19 cellular contexts compared by ENCODE assay signal in genomic region chr19:2251577-2252480, GRCh38. TPM values are rescaled to one million over a fixed set of nuclear protein-coding genes. Genes with fewer than 3 reads are reported as not detected.
DNase-seq lines count a peak whose midpoint lies in the region; ATAC-seq and TF ChIP-seq lines count a peak whose summit lies in the region.
"Had no signal": no experiment of that assay in that cellular context is flagged by ENCODE, and none has a peak within 500 bp of the region (broad histone marks: within the 10 kb centered on the region; RNA-seq: fewer than 3 reads in every experiment).

No MANE protein-coding gene starts in this region.

- H3K4me1 ChIP-seq in GM23338 (ENCODE audit: insufficient read depth) (peaks cover 5% of the 10 kb centered on the region; the same call in 1 of the 2 replicates), mammary epithelial cell (ENCODE audit: insufficient read depth, low read length) (peaks cover 3% of the 10 kb centered on the region), psoas muscle (peaks cover 38% of the 10 kb centered on the region)

- H3K36me3 ChIP-seq in GM23338 (ENCODE audit: insufficient read depth) (no peaks in the 10 kb centered on the region), mammary epithelial cell (ENCODE audit: insufficient read depth, low read length) (no peaks in the 10 kb centered on the region), psoas muscle (ENCODE audit: insufficient read depth in 1 of 2, low read depth in 1 of 2) (peaks cover 0 to 37% of the 10 kb centered on the region in 2 donors)

- H3K27me3 Mint-ChIP-seq in GM23338 (ENCODE audit: insufficient read depth, low read depth, poor library complexity) = peaks cover 35% of the 10 kb centered on the region

- H3K4me3 ChIP-seq in GM23338 (no peak overlapping the region), mammary epithelial cell (replicated peaks in 1 of 3; ENCODE audit: insufficient read depth in 1 of 3, low read depth in 2 of 3, low read length in 3 of 3) (no peak overlapping the region), psoas muscle (no peak overlapping the region)

- H3K4me2 ChIP-seq in GM23338 = peak overlapping the region; percentile 93; the same call in 1 of the 2 replicates
- peak overlapping the region; percentile 24 for H3K4me2 ChIP-seq in mammary epithelial cell (ENCODE audit: insufficient read depth, low read depth, low read length)

- peak; percentile 0; the same call in 2 of the 3 replicates for ATAC-seq in GM23338
- no peak for ATAC-seq in psoas muscle
- no peak for ATAC-seq in HG03378 (IDR thresholded peaks at IDR 0.05; ENCODE audit: unreplicated experiment)
- ATAC-seq: esophagus mucosa had no signal

- peaks cover 3% of the 10 kb centered on the region; the same call in 2 of the 3 replicates for H3K4me1 Mint-ChIP-seq in GM23338

- H3K9me3 ChIP-seq in mammary epithelial cell (replicated peaks; ENCODE audit: insufficient read depth, low read length) (no peaks in the 10 kb centered on the region), psoas muscle (no peaks in the 10 kb centered on the region)
- H3K9me3 ChIP-seq: tibial artery had no signal

- peak overlapping the region; percentile 98 for H2AFZ ChIP-seq in GM23338
- no peak overlapping the region for H2AFZ ChIP-seq in mammary epithelial cell (ENCODE audit: low read depth, low read length)

- in situ Hi-C loops in mammary epithelial cell (cut with MboI; ENCODE audit: low sequenced_read_pairs in 2 of 2) = no loop called here

- intact Hi-C loops in mammary epithelial cell (cut with micrococcal nuclease) = no loop called here
- intact Hi-C loops in psoas muscle (cut with DNase I) = no loop called here

- H3K27ac Mint-ChIP-seq in GM23338 = no peak overlapping the region
- H3K27ac Mint-ChIP-seq: H9 had no signal

- no TSS peak for BruUV-seq in mammary epithelial cell (replicated peaks; lab: Mats Ljungman, UMichigan)

- DNase-seq in DMS53 (lab: John Stamatoyannopoulos, UW) (peak; percentile 64), DMS53 treated with DMSO at 0.1 percent for 48 hours (lab: John Stamatoyannopoulos, UW; ENCODE audit: unreplicated experiment) (no peak), GM23338 (ENCODE audit: low spot score) (peak; percentile 39), mammary epithelial cell (no peak), psoas muscle (no peak), MV-4-11 (lab: John Stamatoyannopoulos, UW) (no peak), NCI-H69 (lab: John Stamatoyannopoulos, UW) (no peak)
- DNase-seq: activated CD4-positive, alpha-beta T cell treated with anti-CD3 and anti-CD28 coated beads for 4 hours; GDM1; H9; NCI-H446; nucleus accumbens; SIG-M5; stimulated activated CD4-positive, alpha-beta T cell treated with anti-CD3 and anti-CD28 coated beads, Interleukin-4, amount 100 ng/mL, for 4 hours; tibial artery had no signal

- 10% methylated on average over 34 of the region's 108 CpGs for WGBS in mammary epithelial cell (ENCODE audit: low coverage, missing lambda C conversion rate)
- 50 to 64% (median 63%) methylated on average over 100 to 108 of the region's 108 CpGs for WGBS in psoas muscle, 3 donors

- no peak overlapping the region for H3K4me3 Mint-ChIP-seq in GM23338

- dilution Hi-C loops in mammary epithelial cell (cut with HindIII; ENCODE audit: low sequenced_read_pairs) = no loop called here

- no peak for TF ChIP-seq CTCF in GM23338 (conservative IDR thresholded peaks at IDR 0.05; ENCODE audit: low read depth in 2 of 2)
- no peak for TF ChIP-seq CTCF in mammary epithelial cell (conservative IDR thresholded peaks at IDR 0.05 in 1 of 2, IDR thresholded peaks at IDR 0.05 in 1 of 2; ENCODE audit: extremely low read depth in 1 of 2, insufficient read depth in 1 of 2, low read depth in 1 of 2, low read length in 2 of 2)
- no peak for TF ChIP-seq CTCF in psoas muscle (IDR thresholded peaks at IDR 0.05)

- peaks cover 6% of the 10 kb centered on the region; the same call in 2 of the 3 replicates for H3K36me3 Mint-ChIP-seq in GM23338 (ENCODE audit: low read depth)

- H3K79me2 ChIP-seq in GM23338 (replicated peaks; ENCODE audit: insufficient read depth) (no peaks in the 10 kb centered on the region), mammary epithelial cell (ENCODE audit: insufficient read depth, low read length) (no peaks in the 10 kb centered on the region)

- H3K27ac ChIP-seq in GM23338 (ENCODE audit: low read depth) (no peak overlapping the region), mammary epithelial cell (ENCODE audit: insufficient read depth, low read depth, low read length) (no peak overlapping the region), psoas muscle (peak overlapping the region; percentile 100)
- H3K27ac ChIP-seq: tibial artery had no signal

- no peak overlapping the region for H3K9ac ChIP-seq in mammary epithelial cell (ENCODE audit: insufficient read depth, low read length)

- no peaks in the 10 kb centered on the region; the same call in 1 of the 2 replicates for H4K20me1 ChIP-seq in GM23338 (replicated peaks; ENCODE audit: insufficient read depth)
- peaks cover 16% of the 10 kb centered on the region for H4K20me1 ChIP-seq in mammary epithelial cell (ENCODE audit: insufficient read depth, low read length)

- H3K9me2 ChIP-seq in GM23338 (ENCODE audit: insufficient read depth) = no peaks in the 10 kb centered on the region

- H3F3A ChIP-seq in GM23338 (replicated peaks; ENCODE audit: low read depth) = peaks cover 4% of the 10 kb centered on the region; the same call in 1 of the 2 replicates

- H3K9me3 Mint-ChIP-seq in GM23338 = no peaks in the 10 kb centered on the region
- H3K9me3 Mint-ChIP-seq: H9 had no signal

- peaks cover 21% of the 10 kb centered on the region for H3K27me3 ChIP-seq in GM23338 (ENCODE audit: insufficient read depth)
- H3K27me3 ChIP-seq in mammary epithelial cell (ENCODE audit: insufficient read depth, low read length) = peaks cover 28% of the 10 kb centered on the region
- peaks cover 0 to 13% (median 0%) of the 10 kb centered on the region in 3 donors for H3K27me3 ChIP-seq in psoas muscle (ENCODE audit: insufficient read depth in 3 of 3, low read length in 2 of 3)

- CTCF ChIA-PET in mammary epithelial cell (lab: Charles Lee; ENCODE audit: low non-redundant PET) = no interaction called here

TF ChIP-seq in GM23338, 12 proteins besides CTCF, POLR2A, EP300 and RAD21 (continues in another document):
- TF ChIP-seq ZNF114 (CRISPR knock-in tag; IDR thresholded peaks at IDR 0.05) (no peak), EZH2phosphoT487 (IDR thresholded peaks at IDR 0.05; ENCODE audit: unreplicated experiment) (no peak), ETS1 (IDR thresholded peaks at IDR 0.05) (no peak)

RNA-seq across cellular contexts. Expression of gene AMH, which starts 2.7 kb away (rescaled TPM):
- 2.6 and 6.8 TPM in 2 replicates for total RNA-seq in GM23338 (2014; rRNA removed; shearing (Covaris generic))
- polyA plus RNA-seq in GM23338 (2016; fragmentation: Nextera tagmentation; extraction: Ambion mirVana) = 1.4 and 1.9 TPM in 2 replicates
- total RNA-seq in mammary epithelial cell = 1 to 10 TPM; 1.2 to 3.1 TPM
- 0.23 TPM for polyA plus RNA-seq in mammary epithelial cell
- not detected for polyA minus RNA-seq in mammary epithelial cell
- 1 to 10 TPM; 1.9 to 3.6 (median 2.7) TPM for total RNA-seq in psoas muscle
- 1 to 10 TPM in 1 of 3 donors, under 1 TPM in 2; 0.38 to 2.4 (median 0.53) TPM for polyA plus RNA-seq in psoas muscle

RNA-seq across cellular contexts. Expression of gene JSRP1, which starts 4.4 kb away (rescaled TPM):
- total RNA-seq in GM23338 (2014; rRNA removed; shearing (Covaris generic)) = 2.4 and 4.5 TPM in 2 replicates
- polyA plus RNA-seq in GM23338 (2016; fragmentation: Nextera tagmentation; extraction: Ambion mirVana) (3.1 and 3.7 TPM in 2 replicates), mammary epithelial cell (not detected), psoas muscle (100 to 1,000 TPM; 110 to 271 (median 130) TPM)
- total RNA-seq in mammary epithelial cell (under 1 TPM in 1 of 2 donors, not detected in 1; 0.38 TPM), psoas muscle (100 to 1,000 TPM; 107 to 191 (median 162) TPM)
- polyA minus RNA-seq in mammary epithelial cell = not detected
- total RNA-seq: A172, esophagus mucosa had no signal
- polyA plus RNA-seq: keratinocyte had no signal

RNA-seq across cellular contexts. Expression of gene SF3A2, which starts 15.2 kb away (rescaled TPM):
- total RNA-seq in GM23338 (2014; rRNA removed; shearing (Covaris generic)) = 79.1 and 128 TPM in 2 replicates
- polyA plus RNA-seq in GM23338 (2016; fragmentation: Nextera tagmentation; extraction: Ambion mirVana) (67.7 and 76.0 TPM in 2 replicates), mammary epithelial cell (30.5 TPM), psoas muscle (10 to 100 TPM; 25.9 to 33.6 (median 28.9) TPM)
- total RNA-seq in mammary epithelial cell (10 to 100 TPM; 21.0 to 68.9 TPM), psoas muscle (10 to 100 TPM; 31.1 to 46.8 (median 40.2) TPM)
- polyA minus RNA-seq in mammary epithelial cell = 19.9 TPM

RNA-seq across cellular contexts. Expression of gene PLEKHJ1, which starts 15.7 kb away (rescaled TPM):
- 175 and 210 TPM in 2 replicates for total RNA-seq in GM23338 (2014; rRNA removed; shearing (Covaris generic))
- 142 and 146 TPM in 2 replicates for polyA plus RNA-seq in GM23338 (2016; fragmentation: Nextera tagmentation; extraction: Ambion mirVana)
- 10 to 100 TPM; 33.0 to 61.5 TPM for total RNA-seq in mammary epithelial cell
- 68.8 TPM for polyA plus RNA-seq in mammary epithelial cell
- polyA minus RNA-seq in mammary epithelial cell = 62.8 TPM
- total RNA-seq in psoas muscle = 10 to 100 TPM; 54.9 to 65.5 (median 60.0) TPM
- 100 to 1,000 TPM in 1 of 3 donors, 10 to 100 TPM in 2; 80.6 to 146 (median 95.3) TPM for polyA plus RNA-seq in psoas muscle

RNA-seq across cellular contexts. Expression of gene PEAK3, which starts 30.1 kb away (rescaled TPM):
- not detected in 2 replicates for total RNA-seq in GM23338 (2014; rRNA removed; shearing (Covaris generic))
- polyA plus RNA-seq in GM23338 (2016; fragmentation: Nextera tagmentation; extraction: Ambion mirVana) (not detected in 2 replicates), mammary epithelial cell (not detected), psoas muscle (under 1 TPM in 2 of 3 donors, not detected in 1; 0.01 to 0.08 TPM)
- total RNA-seq in mammary epithelial cell (not detected), psoas muscle (under 1 TPM; 0.12 to 0.20 (median 0.14) TPM)
- not detected for polyA minus RNA-seq in mammary epithelial cell
- total RNA-seq: H9 had no signal
- polyA plus RNA-seq: keratinocyte had no signal

Comparison
In these comparisons a context has a peak if more than half of its experiments do, and no peak if none do; other contexts are left out.
1. DNase-seq: peak in DMS53 (single experiment) and GM23338 (single experiment); none in DMS53 treated with DMSO at 0.1 percent for 48 hours (single experiment), mammary epithelial cell (single experiment), psoas muscle (0 of 2), MV-4-11 (single experiment) and NCI-H69 (single experiment).
2. RNA of gene JSRP1, which starts 4.4 kb away (total RNA-seq): 107 to 191 TPM in psoas muscle; 2.4 to 4.5 TPM in GM23338 and 0.38 TPM in mammary epithelial cell; every median in the first group is over 10 times any median in the second.